In genomic region chr6:15329154-15329781, GRCh38 we compare ENCODE assay signal across 8 cellular contexts.
DNase-seq lines count a peak whose midpoint lies in the region; ATAC-seq and TF ChIP-seq lines count a peak whose summit lies in the region.

No MANE protein-coding gene starts in this region.

- no peak for TF ChIP-seq POLR2A in stomach (IDR thresholded peaks at IDR 0.05)

- no peak overlapping the region for H3K4me3 ChIP-seq in BJ (ENCODE audit: low read depth, low read length)
- no peak overlapping the region for H3K4me3 ChIP-seq in MG63
- no peak overlapping the region for H3K4me3 ChIP-seq in astrocyte of the cerebellum (ENCODE audit: low read depth, low read length)
- H3K4me3 ChIP-seq in mesenchymal stem cell (ENCODE audit: insufficient read depth in 1 of 2, low read depth in 1 of 2, low read length in 2 of 2): peak overlapping the region in 1 of 2 experiments; percentile 51
- no peak overlapping the region for H3K4me3 ChIP-seq in stomach

- no peaks in the 10 kb centered on the region for H3K27me3 ChIP-seq in BJ (ENCODE audit: control insufficient read depth, insufficient read depth, low read length)
- H3K27me3 ChIP-seq in MG63: no peaks in the 10 kb centered on the region
- no peaks in the 10 kb centered on the region for H3K27me3 ChIP-seq in mesenchymal stem cell (ENCODE audit: control insufficient read depth in 1 of 2, insufficient read depth in 1 of 2, low read length in 2 of 2)
- H3K27me3 ChIP-seq in stomach: no peaks in the 10 kb centered on the region

- TF ChIP-seq EP300 in stomach (IDR thresholded peaks at IDR 0.05): no peak

- H3K18ac ChIP-seq in mesenchymal stem cell (ENCODE audit: low read depth in 1 of 2, low read length in 2 of 2): no peak overlapping the region

- no peak overlapping the region for H4K91ac ChIP-seq in mesenchymal stem cell (ENCODE audit: low read length)

- intact Hi-C loops in stomach (cut with DNase I; ENCODE audit: low total_unique reads): no loop called here

- no peak overlapping the region for H3K23ac ChIP-seq in mesenchymal stem cell (ENCODE audit: low read length in 2 of 2)

- H3K4ac ChIP-seq in mesenchymal stem cell (ENCODE audit: low read depth in 1 of 2, low read length in 2 of 2): peak overlapping the region in 1 of 2 experiments; percentile 67

- no peak overlapping the region for H2AFZ ChIP-seq in mesenchymal stem cell (ENCODE audit: low read depth, low read length)

- no peak overlapping the region for H2BK120ac ChIP-seq in mesenchymal stem cell (ENCODE audit: low read depth, low read length)

- no peak overlapping the region for H3K14ac ChIP-seq in mesenchymal stem cell (ENCODE audit: low read length in 2 of 2)

- POLR2A ChIA-PET in BJ (lab: Charles Lee): no interaction called here

- peaks cover 11% of the 10 kb centered on the region for H3K4me1 ChIP-seq in mesenchymal stem cell (ENCODE audit: control insufficient read depth, insufficient read depth, low read depth, low read length)
- H3K4me1 ChIP-seq in stomach: peaks cover 6 to 71% (median 39%) of the 10 kb centered on the region in 4 donors

- H3K9ac ChIP-seq in mesenchymal stem cell (ENCODE audit: low read length): peak overlapping the region; percentile 77

- ATAC-seq in GM21526 (IDR thresholded peaks at IDR 0.05; ENCODE audit: low FRiP score, unreplicated experiment) (no peak), GM21515 (IDR thresholded peaks at IDR 0.05; ENCODE audit: unreplicated experiment) (no peak)

- H2BK15ac ChIP-seq in mesenchymal stem cell (ENCODE audit: low read depth, poor library complexity, severe bottlenecking): no peak overlapping the region

- H3K4me2 ChIP-seq in mesenchymal stem cell (ENCODE audit: low read length, poor library complexity, severe bottlenecking): no peak overlapping the region

- WGBS in mesenchymal stem cell: 36% methylated on average over 4 of the region's 4 CpGs
- WGBS in stomach, 5 donors: 53 to 72% (median 67%) methylated on average over 4 of the region's 4 CpGs

- DNase-seq in BJ (ENCODE audit: low read depth) (peak; percentile 78), MG63 (peak; percentile 88), astrocyte of the cerebellum (ENCODE audit: low read depth) (peak; percentile 87), mesenchymal stem cell (peak; percentile 91), KBM-7 (no peak), stomach (no peak)

- H4K8ac ChIP-seq in mesenchymal stem cell (ENCODE audit: low read length): no peak overlapping the region

- H3K27ac ChIP-seq in mesenchymal stem cell (ENCODE audit: low read length, poor library complexity, severe bottlenecking) (peak overlapping the region; percentile 59), stomach (no peak overlapping the region)

- in situ Hi-C loops in astrocyte of the cerebellum (cut with HindIII; ENCODE audit: low sequenced_read_pairs): no loop called here
- in situ Hi-C loops in KBM-7 (cut with MboI; ENCODE audit: low pct_unique_long_range_greater_than_20kb, low sequenced_read_pairs): no loop called here

- no peaks in the 10 kb centered on the region for H3K36me3 ChIP-seq in BJ (ENCODE audit: control insufficient read depth, insufficient read depth, low read length)
- H3K36me3 ChIP-seq in MG63: no peaks in the 10 kb centered on the region
- no peaks in the 10 kb centered on the region for H3K36me3 ChIP-seq in mesenchymal stem cell (ENCODE audit: control insufficient read depth in 1 of 2, insufficient read depth in 2 of 2, low read depth in 1 of 2, low read length in 2 of 2)
- no peaks in the 10 kb centered on the region for H3K36me3 ChIP-seq in stomach

- no peak overlapping the region for H2BK5ac ChIP-seq in mesenchymal stem cell (ENCODE audit: low read depth, low read length, poor library complexity, severe bottlenecking)

- CTCF ChIA-PET in BJ (lab: Yijun Ruan, JAX): interaction anchor here (1.0 kb wide), 1 partner anchor 1200 kb away, joined by 3 read pairs; no protein-coding TSS in a partner anchor

- H2AK5ac ChIP-seq in mesenchymal stem cell (ENCODE audit: low read length, severe bottlenecking): no peak overlapping the region

- no peaks in the 10 kb centered on the region for H3K9me3 ChIP-seq in MG63
- H3K9me3 ChIP-seq in mesenchymal stem cell (ENCODE audit: control insufficient read depth, low read length): no peaks in the 10 kb centered on the region
- no peaks in the 10 kb centered on the region for H3K9me3 ChIP-seq in stomach

- no peak overlapping the region for H2BK12ac ChIP-seq in mesenchymal stem cell (ENCODE audit: low read length in 2 of 2)

- H3K79me1 ChIP-seq in mesenchymal stem cell (replicated peaks; ENCODE audit: low read length, poor library complexity, severe bottlenecking): peaks cover 27% of the 10 kb centered on the region

- TF ChIP-seq CTCF in BJ (IDR thresholded peaks at IDR 0.05; ENCODE audit: insufficient read depth, low read depth, low read length) (no peak), astrocyte of the cerebellum (IDR thresholded peaks at IDR 0.05; ENCODE audit: low read depth, low read length, missing control alignments) (no peak), stomach (IDR thresholded peaks at IDR 0.05) (no peak)

Comparison
In these comparisons a context has a peak if more than half of its experiments do, and no peak if none do; other contexts are left out.
1. DNase-seq: peak in BJ (single experiment), MG63 (single experiment), astrocyte of the cerebellum (single experiment) and mesenchymal stem cell (single experiment); none in KBM-7 (single experiment) and stomach (single experiment).